ENCODE assay signal across 1 cellular context in genomic region chr4:60500860-60501259, GRCh38.
TF ChIP-seq lines count a peak whose summit lies in the region.

No MANE protein-coding gene starts in this region.

TF ChIP-seq in H1, 55 proteins besides CTCF, POLR2A, EP300 and RAD21 (continued from another document):
- TF ChIP-seq ASH2L (IDR thresholded peaks at IDR 0.05; ENCODE audit: low read length): no peak
TF ChIP-seq in H1: peak in this region for 0.
